Comparison of ENCODE assay signal across 1 cellular context in the genomic region with DNA sequence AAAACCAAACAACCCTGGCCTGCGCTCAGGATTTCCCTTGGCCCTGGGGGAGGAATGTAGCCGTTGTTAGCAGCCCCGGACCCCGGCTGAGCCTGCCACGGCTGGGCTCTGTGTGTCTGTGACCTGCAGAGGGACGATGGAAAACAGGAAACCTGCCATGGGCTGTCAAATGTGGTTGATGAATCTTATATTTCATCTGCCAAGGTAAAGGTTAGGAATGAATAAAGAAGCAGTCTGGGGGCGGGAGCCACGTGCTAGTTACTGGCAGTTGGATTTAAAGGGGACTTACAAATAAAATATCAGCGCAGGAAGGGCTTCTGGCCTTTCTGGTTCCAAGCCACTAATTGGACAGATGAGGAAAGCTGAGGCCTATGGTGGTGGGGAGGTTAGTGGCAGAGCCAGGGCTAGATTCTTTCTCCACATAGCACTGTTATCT.
TF ChIP-seq lines count a peak whose summit lies in the region.

Gene KRT23 (minus strand): TSS at position 263 of the 436 bp plus-strand sequence. CDS start 1,043 bp downstream, outside the sequence.

TF ChIP-seq in GM23338, 12 proteins besides CTCF, POLR2A, EP300 and RAD21 (continued from another document):
- TF ChIP-seq, protein P1, sequence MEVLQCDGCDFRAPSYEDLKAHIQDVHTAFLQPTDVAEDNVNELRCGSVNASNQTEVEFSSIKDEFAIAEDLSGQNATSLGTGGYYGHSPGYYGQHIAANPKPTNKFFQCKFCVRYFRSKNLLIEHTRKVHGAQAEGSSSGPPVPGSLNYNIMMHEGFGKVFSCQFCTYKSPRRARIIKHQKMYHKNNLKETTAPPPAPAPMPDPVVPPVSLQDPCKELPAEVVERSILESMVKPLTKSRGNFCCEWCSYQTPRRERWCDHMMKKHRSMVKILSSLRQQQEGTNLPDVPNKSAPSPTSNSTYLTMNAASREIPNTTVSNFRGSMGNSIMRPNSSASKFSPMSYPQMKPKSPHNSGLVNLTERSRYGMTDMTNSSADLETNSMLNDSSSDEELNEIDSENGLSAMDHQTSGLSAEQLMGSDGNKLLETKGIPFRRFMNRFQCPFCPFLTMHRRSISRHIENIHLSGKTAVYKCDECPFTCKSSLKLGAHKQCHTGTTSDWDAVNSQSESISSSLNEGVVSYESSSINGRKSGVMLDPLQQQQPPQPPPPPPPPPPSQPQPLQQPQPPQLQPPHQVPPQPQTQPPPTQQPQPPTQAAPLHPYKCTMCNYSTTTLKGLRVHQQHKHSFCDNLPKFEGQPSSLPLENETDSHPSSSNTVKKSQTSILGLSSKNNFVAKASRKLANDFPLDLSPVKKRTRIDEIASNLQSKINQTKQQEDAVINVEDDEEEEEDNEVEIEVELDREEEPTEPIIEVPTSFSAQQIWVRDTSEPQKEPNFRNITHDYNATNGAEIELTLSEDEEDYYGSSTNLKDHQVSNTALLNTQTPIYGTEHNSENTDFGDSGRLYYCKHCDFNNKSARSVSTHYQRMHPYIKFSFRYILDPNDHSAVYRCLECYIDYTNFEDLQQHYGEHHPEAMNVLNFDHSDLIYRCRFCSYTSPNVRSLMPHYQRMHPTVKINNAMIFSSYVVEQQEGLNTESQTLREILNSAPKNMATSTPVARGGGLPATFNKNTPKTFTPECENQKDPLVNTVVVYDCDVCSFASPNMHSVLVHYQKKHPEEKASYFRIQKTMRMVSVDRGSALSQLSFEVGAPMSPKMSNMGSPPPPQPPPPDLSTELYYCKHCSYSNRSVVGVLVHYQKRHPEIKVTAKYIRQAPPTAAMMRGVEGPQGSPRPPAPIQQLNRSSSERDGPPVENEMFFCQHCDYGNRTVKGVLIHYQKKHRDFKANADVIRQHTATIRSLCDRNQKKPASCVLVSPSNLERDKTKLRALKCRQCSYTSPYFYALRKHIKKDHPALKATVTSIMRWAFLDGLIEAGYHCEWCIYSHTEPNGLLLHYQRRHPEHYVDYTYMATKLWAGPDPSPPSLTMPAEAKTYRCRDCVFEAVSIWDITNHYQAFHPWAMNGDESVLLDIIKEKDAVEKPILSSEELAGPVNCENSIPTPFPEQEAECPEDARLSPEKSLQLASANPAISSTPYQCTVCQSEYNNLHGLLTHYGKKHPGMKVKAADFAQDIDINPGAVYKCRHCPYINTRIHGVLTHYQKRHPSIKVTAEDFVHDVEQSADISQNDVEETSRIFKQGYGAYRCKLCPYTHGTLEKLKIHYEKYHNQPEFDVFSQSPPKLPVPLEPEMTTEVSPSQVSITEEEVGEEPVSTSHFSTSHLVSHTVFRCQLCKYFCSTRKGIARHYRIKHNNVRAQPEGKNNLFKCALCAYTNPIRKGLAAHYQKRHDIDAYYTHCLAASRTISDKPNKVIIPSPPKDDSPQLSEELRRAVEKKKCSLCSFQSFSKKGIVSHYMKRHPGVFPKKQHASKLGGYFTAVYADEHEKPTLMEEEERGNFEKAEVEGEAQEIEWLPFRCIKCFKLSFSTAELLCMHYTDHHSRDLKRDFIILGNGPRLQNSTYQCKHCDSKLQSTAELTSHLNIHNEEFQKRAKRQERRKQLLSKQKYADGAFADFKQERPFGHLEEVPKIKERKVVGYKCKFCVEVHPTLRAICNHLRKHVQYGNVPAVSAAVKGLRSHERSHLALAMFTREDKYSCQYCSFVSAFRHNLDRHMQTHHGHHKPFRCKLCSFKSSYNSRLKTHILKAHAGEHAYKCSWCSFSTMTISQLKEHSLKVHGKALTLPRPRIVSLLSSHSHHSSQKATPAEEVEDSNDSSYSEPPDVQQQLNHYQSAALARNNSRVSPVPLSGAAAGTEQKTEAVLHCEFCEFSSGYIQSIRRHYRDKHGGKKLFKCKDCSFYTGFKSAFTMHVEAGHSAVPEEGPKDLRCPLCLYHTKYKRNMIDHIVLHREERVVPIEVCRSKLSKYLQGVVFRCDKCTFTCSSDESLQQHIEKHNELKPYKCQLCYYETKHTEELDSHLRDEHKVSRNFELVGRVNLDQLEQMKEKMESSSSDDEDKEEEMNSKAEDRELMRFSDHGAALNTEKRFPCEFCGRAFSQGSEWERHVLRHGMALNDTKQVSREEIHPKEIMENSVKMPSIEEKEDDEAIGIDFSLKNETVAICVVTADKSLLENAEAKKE (CRISPR knock-in tag; IDR thresholded peaks at IDR 0.05) = no peak
- TF ChIP-seq, protein P2, sequence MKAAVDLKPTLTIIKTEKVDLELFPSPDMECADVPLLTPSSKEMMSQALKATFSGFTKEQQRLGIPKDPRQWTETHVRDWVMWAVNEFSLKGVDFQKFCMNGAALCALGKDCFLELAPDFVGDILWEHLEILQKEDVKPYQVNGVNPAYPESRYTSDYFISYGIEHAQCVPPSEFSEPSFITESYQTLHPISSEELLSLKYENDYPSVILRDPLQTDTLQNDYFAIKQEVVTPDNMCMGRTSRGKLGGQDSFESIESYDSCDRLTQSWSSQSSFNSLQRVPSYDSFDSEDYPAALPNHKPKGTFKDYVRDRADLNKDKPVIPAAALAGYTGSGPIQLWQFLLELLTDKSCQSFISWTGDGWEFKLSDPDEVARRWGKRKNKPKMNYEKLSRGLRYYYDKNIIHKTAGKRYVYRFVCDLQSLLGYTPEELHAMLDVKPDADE (IDR thresholded peaks at IDR 0.05) = no peak
- TF ChIP-seq CREB1 (CRISPR knock-in tag; IDR thresholded peaks at IDR 0.05; ENCODE audit: low read depth) (no peak), EZH2 (IDR thresholded peaks at IDR 0.05; ENCODE audit: low read depth, unreplicated experiment) (no peak), ZNF331 (CRISPR knock-in tag; IDR thresholded peaks at IDR 0.05; ENCODE audit: low read depth) (no peak)
- TF ChIP-seq, protein P3, sequence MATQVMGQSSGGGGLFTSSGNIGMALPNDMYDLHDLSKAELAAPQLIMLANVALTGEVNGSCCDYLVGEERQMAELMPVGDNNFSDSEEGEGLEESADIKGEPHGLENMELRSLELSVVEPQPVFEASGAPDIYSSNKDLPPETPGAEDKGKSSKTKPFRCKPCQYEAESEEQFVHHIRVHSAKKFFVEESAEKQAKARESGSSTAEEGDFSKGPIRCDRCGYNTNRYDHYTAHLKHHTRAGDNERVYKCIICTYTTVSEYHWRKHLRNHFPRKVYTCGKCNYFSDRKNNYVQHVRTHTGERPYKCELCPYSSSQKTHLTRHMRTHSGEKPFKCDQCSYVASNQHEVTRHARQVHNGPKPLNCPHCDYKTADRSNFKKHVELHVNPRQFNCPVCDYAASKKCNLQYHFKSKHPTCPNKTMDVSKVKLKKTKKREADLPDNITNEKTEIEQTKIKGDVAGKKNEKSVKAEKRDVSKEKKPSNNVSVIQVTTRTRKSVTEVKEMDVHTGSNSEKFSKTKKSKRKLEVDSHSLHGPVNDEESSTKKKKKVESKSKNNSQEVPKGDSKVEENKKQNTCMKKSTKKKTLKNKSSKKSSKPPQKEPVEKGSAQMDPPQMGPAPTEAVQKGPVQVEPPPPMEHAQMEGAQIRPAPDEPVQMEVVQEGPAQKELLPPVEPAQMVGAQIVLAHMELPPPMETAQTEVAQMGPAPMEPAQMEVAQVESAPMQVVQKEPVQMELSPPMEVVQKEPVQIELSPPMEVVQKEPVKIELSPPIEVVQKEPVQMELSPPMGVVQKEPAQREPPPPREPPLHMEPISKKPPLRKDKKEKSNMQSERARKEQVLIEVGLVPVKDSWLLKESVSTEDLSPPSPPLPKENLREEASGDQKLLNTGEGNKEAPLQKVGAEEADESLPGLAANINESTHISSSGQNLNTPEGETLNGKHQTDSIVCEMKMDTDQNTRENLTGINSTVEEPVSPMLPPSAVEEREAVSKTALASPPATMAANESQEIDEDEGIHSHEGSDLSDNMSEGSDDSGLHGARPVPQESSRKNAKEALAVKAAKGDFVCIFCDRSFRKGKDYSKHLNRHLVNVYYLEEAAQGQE (IDR thresholded peaks at IDR 0.05; ENCODE audit: unreplicated experiment) = no peak
